Comparison of ENCODE assay signal across 13 cellular contexts in genomic region chr1:151606384-151606783, GRCh38. TPM values are rescaled to one million over a fixed set of nuclear protein-coding genes. Genes with fewer than 3 reads are reported as not detected.
DNase-seq lines count a peak whose midpoint lies in the region; ATAC-seq and TF ChIP-seq lines count a peak whose summit lies in the region.
"Had no signal": no experiment of that assay in that cellular context is flagged by ENCODE, and none has a peak within 500 bp of the region (broad histone marks: within the 10 kb centered on the region; RNA-seq: fewer than 3 reads in every experiment).

No MANE protein-coding gene starts in this region.

- no peak overlapping the region for H3K4me3 ChIP-seq in GM23248

- H3K4me2 ChIP-seq in GM23248 (ENCODE audit: unreplicated experiment): no peak overlapping the region

- H3K9me3 ChIP-seq in GM23248 (ENCODE audit: low read depth): no peaks in the 10 kb centered on the region

- ATAC-seq in omental fat pad (ENCODE audit: low FRiP score) (peak; percentile 18), GM18519 (IDR thresholded peaks at IDR 0.05; ENCODE audit: low FRiP score, unreplicated experiment) (no peak), GM18873 (IDR thresholded peaks at IDR 0.05; ENCODE audit: low FRiP score, unreplicated experiment) (no peak), HG03196 (IDR thresholded peaks at IDR 0.05; ENCODE audit: unreplicated experiment) (no peak)
- ATAC-seq: WTC11 had no signal

- H3K27me3 ChIP-seq in GM23248 (replicated peaks; ENCODE audit: insufficient read depth): no peaks in the 10 kb centered on the region

- H3K27ac ChIP-seq in GM23248: no peak overlapping the region
- H3K27ac ChIP-seq in epithelial cell of prostate: no peak overlapping the region

- no peaks in the 10 kb centered on the region for H3K79me2 ChIP-seq in GM23248 (ENCODE audit: insufficient read depth)

- H3K9ac ChIP-seq in GM23248: no peak overlapping the region

- H3K9me2 ChIP-seq in GM23248 (ENCODE audit: insufficient read depth): no peaks in the 10 kb centered on the region

- H3K36me3 ChIP-seq in GM23248 (ENCODE audit: low read depth): no peaks in the 10 kb centered on the region

- TF ChIP-seq CTCF in omental fat pad (IDR thresholded peaks at IDR 0.05): no peak

- no peaks in the 10 kb centered on the region for H3F3A ChIP-seq in GM23248 (ENCODE audit: insufficient read depth)

- in situ Hi-C loops in GM23248 (cut with MboI): no loop called here

- H2AFZ ChIP-seq in GM23248: no peak overlapping the region

- peaks cover 11% of the 10 kb centered on the region for H3K4me1 ChIP-seq in GM23248 (ENCODE audit: insufficient read depth)

- peak; percentile 33 for DNase-seq in GM23248
- DNase-seq in NCI-H226: peak; percentile 72
- peak; percentile 80 for DNase-seq in epithelial cell of prostate (ENCODE audit: low read depth, low spot score)
- no peak for DNase-seq in omental fat pad (ENCODE audit: low spot score)
- DNase-seq: aorta; CD4-positive, alpha-beta memory T cell; effector memory CD4-positive, alpha-beta T cell; NCI-H187; NCI-H774 had no signal

- H4K20me1 ChIP-seq in GM23248 (ENCODE audit: insufficient read depth): no peaks in the 10 kb centered on the region

RNA-seq across cellular contexts. Expression of gene SNX27, which starts 5.5 kb away (rescaled TPM):
- 12.0 and 14.8 TPM in 2 replicates for total RNA-seq in GM23248 (2014; rRNA removed; shearing (Covaris generic))
- 17.9 and 18.0 TPM in 2 replicates for polyA plus RNA-seq in GM23248 (2016; fragmentation: Nextera tagmentation; extraction: Ambion mirVana)
- 10 to 100 TPM; 21.3 to 41.9 (median 33.6) TPM for total RNA-seq in omental fat pad
